Comparison of ENCODE assay signal across 10 cellular contexts in genomic region chr3:30643763-30644462, GRCh38. TPM values are rescaled to one million over a fixed set of nuclear protein-coding genes. Genes with fewer than 3 reads are reported as not detected.
DNase-seq lines count a peak whose midpoint lies in the region; ATAC-seq and TF ChIP-seq lines count a peak whose summit lies in the region.
"Had no signal": no experiment of that assay in that cellular context is flagged by ENCODE, and none has a peak within 500 bp of the region (broad histone marks: within the 10 kb centered on the region; RNA-seq: fewer than 3 reads in every experiment).

No MANE protein-coding gene starts in this region.

- POLR2A ChIA-PET in CD4-positive, alpha-beta T cell (lab: Charles Lee): interaction anchor here (0.6 to 18.3 kb wide), 14 partner anchors 10 to 59 kb away, joined by 3 to 297 read pairs (median 6); partner anchors contain the start of gene TGFBR2
- POLR2A ChIA-PET in PC-9 (lab: Charles Lee; ENCODE audit: unreplicated experiment): no interaction called here

- H3K36me3 ChIP-seq in PC-9 (ENCODE audit: low read depth): no peaks in the 10 kb centered on the region

- in situ Hi-C loops in GM13977 (cut with MboI; ENCODE audit: low pct_unique_long_range_greater_than_20kb, low sequenced_read_pairs, unreplicated experiment): no loop called here

- CTCF ChIA-PET in CD4-positive, alpha-beta T cell (lab: Charles Lee): interaction anchor here (0.8 to 1.6 kb wide), 9 partner anchors 9 to 50 kb away, joined by 3 to 9 read pairs (median 4); no protein-coding TSS in a partner anchor
- CTCF ChIA-PET in PC-9 (lab: Charles Lee): no interaction called here

- no peaks in the 10 kb centered on the region for H3K9me2 ChIP-seq in PC-9 (ENCODE audit: insufficient read depth)

- intact Hi-C loops in CD4-positive, alpha-beta T cell (cut with DNase I, micrococcal nuclease): loop anchor here (1.0 to 5.0 kb wide), 3 partner anchors 11 to 37 kb away; partner anchors contain the start of gene TGFBR2 (in 2 of the 2)
- intact Hi-C loops in dorsolateral prefrontal cortex (cut with DNase I) (loop anchor here in 1 of 2 donors (1.0 kb wide), 1 partner anchor 9 kb away; no protein-coding TSS in a partner anchor), sciatic nerve (cut with DNase I) (loop anchor here (2.0 kb wide), 1 partner anchor 13 kb away; no protein-coding TSS in a partner anchor), PC-9 (cut with micrococcal nuclease; ENCODE audit: unreplicated experiment) (no loop called here)

- no peaks in the 10 kb centered on the region for H4K20me1 ChIP-seq in PC-9 (ENCODE audit: insufficient read depth)

- no peak overlapping the region for H2AFZ ChIP-seq in PC-9

- peak overlapping the region; percentile 96 for H3K27ac Mint-ChIP-seq in CD4-positive, alpha-beta T cell
- H3K27ac Mint-ChIP-seq in T-helper 1 cell treated with Interleukin-12 subunit alpha and Interleukin-12 subunit beta and Interleukin-4 antibody, amounts not matched to agents 30 μg/mL and 1 μg/mL, for 36 hours: peak overlapping the region; percentile 89

- no peaks in the 10 kb centered on the region for H3K9me3 ChIP-seq in CD4-positive, alpha-beta T cell (ENCODE audit: control insufficient read depth, low read length)
- H3K9me3 ChIP-seq in PC-9 (ENCODE audit: insufficient read depth, low read depth): no peaks in the 10 kb centered on the region
- H3K9me3 ChIP-seq: SJSA1 had no signal

- H3K4me1 Mint-ChIP-seq in CD4-positive, alpha-beta T cell (ENCODE audit: low read depth): peaks cover 99% of the 10 kb centered on the region
- peaks cover 77% of the 10 kb centered on the region for H3K4me1 Mint-ChIP-seq in T-helper 1 cell treated with Interleukin-12 subunit alpha and Interleukin-12 subunit beta and Interleukin-4 antibody, amounts not matched to agents 30 μg/mL and 1 μg/mL, for 36 hours (ENCODE audit: low read depth)

- BruUV-seq in PC-9 (replicated peaks; lab: Mats Ljungman, UMichigan): no TSS peak

- H3K4me1 ChIP-seq in PC-9 (replicated peaks; ENCODE audit: insufficient read depth): no peaks in the 10 kb centered on the region

- TF ChIP-seq CTCF in CD4-positive, alpha-beta T cell (IDR thresholded peaks at IDR 0.05): no peak
- TF ChIP-seq CTCF in dorsolateral prefrontal cortex (IDR thresholded peaks at IDR 0.05 in 54 of 56, conservative IDR thresholded peaks at IDR 0.05 in 2 of 56; ENCODE audit: low read depth in 1 of 56, partially characterized antibody in 56 of 56): no peak
- TF ChIP-seq CTCF in GM13977 (IDR thresholded peaks at IDR 0.05; ENCODE audit: extremely low read depth, insufficient read depth, missing control alignments): no peak
- no peak for TF ChIP-seq CTCF in PC-9 (conservative IDR thresholded peaks at IDR 0.05)

- peak; percentile 32 for ATAC-seq in CD4-positive, alpha-beta T cell (ENCODE audit: poor library complexity)
- peak; percentile 48 for ATAC-seq in sciatic nerve
- no peak for ATAC-seq in GM19463 (IDR thresholded peaks at IDR 0.05; ENCODE audit: unreplicated experiment)

- peaks cover 72% of the 10 kb centered on the region for H3K36me3 Mint-ChIP-seq in CD4-positive, alpha-beta T cell (ENCODE audit: low read depth)
- H3K36me3 Mint-ChIP-seq in T-helper 1 cell treated with Interleukin-12 subunit alpha and Interleukin-12 subunit beta and Interleukin-4 antibody, amounts not matched to agents 30 μg/mL and 1 μg/mL, for 36 hours (ENCODE audit: low read depth): peaks cover 27% of the 10 kb centered on the region

- peak overlapping the region; percentile 72 for H3K27ac ChIP-seq in CD4-positive, alpha-beta T cell (ENCODE audit: low read depth, low read length)
- H3K27ac ChIP-seq in dorsolateral prefrontal cortex (peak overlapping the region in 38 of 59 donors; percentile 2 to 75 (median 46)), PC-9 (no peak overlapping the region)
- H3K27ac ChIP-seq: epithelial cell of prostate, SJSA1 had no signal

- H3K27me3 ChIP-seq in CD4-positive, alpha-beta T cell (ENCODE audit: control insufficient read depth, insufficient read depth, low read length): no peaks in the 10 kb centered on the region
- H3K27me3 ChIP-seq in dorsolateral prefrontal cortex (no peaks in the 10 kb centered on the region), PC-9 (ENCODE audit: insufficient read depth, low read depth) (no peaks in the 10 kb centered on the region)
- H3K27me3 ChIP-seq: SJSA1 had no signal

- H3K4me3 Mint-ChIP-seq in CD4-positive, alpha-beta T cell: peak overlapping the region; percentile 79
- peak overlapping the region; percentile 79 for H3K4me3 Mint-ChIP-seq in T-helper 1 cell treated with Interleukin-12 subunit alpha and Interleukin-12 subunit beta and Interleukin-4 antibody, amounts not matched to agents 30 μg/mL and 1 μg/mL, for 36 hours

- DNase-seq in CD4-positive, alpha-beta T cell: peak in 7 of 10 experiments; percentile 22 to 49 (median 29)
- no peak for DNase-seq in dorsolateral prefrontal cortex
- DNase-seq in sciatic nerve (ENCODE audit: low spot score): no peak
- DNase-seq in GM13977 (ENCODE audit: low spot score): no peak
- DNase-seq in PC-9: no peak
- DNase-seq in NCI-H128 (lab: John Stamatoyannopoulos, UW; ENCODE audit: unreplicated experiment): no peak

- no peak overlapping the region for H3K4me2 ChIP-seq in PC-9

- no peaks in the 10 kb centered on the region for H3K27me3 Mint-ChIP-seq in CD4-positive, alpha-beta T cell
- H3K27me3 Mint-ChIP-seq in T-helper 1 cell treated with Interleukin-12 subunit alpha and Interleukin-12 subunit beta and Interleukin-4 antibody, amounts not matched to agents 30 μg/mL and 1 μg/mL, for 36 hours (ENCODE audit: low read depth): no peaks in the 10 kb centered on the region

- no peaks in the 10 kb centered on the region for H3K9me3 Mint-ChIP-seq in CD4-positive, alpha-beta T cell
- no peaks in the 10 kb centered on the region for H3K9me3 Mint-ChIP-seq in T-helper 1 cell treated with Interleukin-12 subunit alpha and Interleukin-12 subunit beta and Interleukin-4 antibody, amounts not matched to agents 30 μg/mL and 1 μg/mL, for 36 hours

- H3F3A ChIP-seq in PC-9 (ENCODE audit: insufficient read depth, low read depth): no peaks in the 10 kb centered on the region

- H3K4me3 ChIP-seq in dorsolateral prefrontal cortex (no peak overlapping the region), PC-9 (no peak overlapping the region)
- H3K4me3 ChIP-seq: SJSA1 had no signal

- H3K79me2 ChIP-seq in PC-9 (ENCODE audit: low read depth): no peaks in the 10 kb centered on the region

RNA-seq across cellular contexts. Expression of gene TGFBR2, which starts 37.5 kb away (rescaled TPM):
- total RNA-seq in CD4-positive, alpha-beta T cell: 100 to 1,000 TPM; 203 to 205 TPM
- 10 to 100 TPM in 113 of 120 experiments, 1 to 10 TPM in 7; 6.9 to 41.8 (median 15.9) TPM for total RNA-seq in dorsolateral prefrontal cortex
- 221 TPM for total RNA-seq in sciatic nerve
- 26.4 and 33.6 TPM in 2 replicates for total RNA-seq in PC-9 (2021)

Comparison
In these comparisons a context has a peak if more than half of its experiments do, and no peak if none do; other contexts are left out.
1. DNase-seq: peak in CD4-positive, alpha-beta T cell (7 of 10); none in dorsolateral prefrontal cortex (0 of 10), sciatic nerve (single experiment), GM13977 (single experiment), PC-9 (0 of 2) and NCI-H128 (single experiment).